ENCODE assay signal across 29 cellular contexts in the genomic region with DNA sequence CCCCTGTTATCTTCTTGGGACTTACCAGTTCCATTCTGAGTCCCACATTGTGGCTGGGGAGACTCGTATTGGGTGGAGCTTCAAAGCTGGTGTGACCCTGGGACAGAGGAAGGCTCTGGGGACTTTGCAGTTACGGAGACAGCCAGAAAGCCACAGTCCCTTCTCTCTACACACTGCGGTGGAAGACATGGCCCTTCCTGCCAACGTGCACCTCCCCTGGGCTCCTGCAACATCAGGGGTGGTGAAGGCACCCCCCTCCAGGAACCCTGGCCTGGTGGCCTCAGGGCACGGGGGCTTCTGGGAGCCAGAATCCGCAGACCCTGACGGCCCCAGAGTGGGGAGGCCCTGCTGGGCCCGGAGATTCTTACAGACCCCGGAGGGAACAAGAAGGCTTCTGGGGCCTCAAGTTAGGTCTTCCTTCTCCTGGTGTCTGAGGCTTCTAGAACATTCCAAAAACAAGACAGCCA.
DNase-seq lines count a peak whose midpoint lies in the region; ATAC-seq, FAIRE-seq and TF ChIP-seq lines count a peak whose summit lies in the region.
"Had no signal": no experiment of that assay in that cellular context is flagged by ENCODE, and none has a peak within 500 bp of the region (broad histone marks: within the 10 kb centered on the region; RNA-seq: fewer than 3 reads in every experiment).

No MANE protein-coding gene starts in this region.

- POLR2A ChIA-PET in activated naive CD8-positive, alpha-beta T cell treated with anti-CD3 and anti-CD28 coated beads, Interleukin-2, amount 10 ng/mL, durations not matched to agents 7 days and 5 days (lab: Charles Lee): no interaction called here
- POLR2A ChIA-PET in H1 (lab: Charles Lee; ENCODE audit: partially characterized antibody): interaction anchor here (0.9 kb wide), 1 partner anchor 42 kb away, joined by 3 read pairs; no protein-coding TSS in a partner anchor

- no peak for TF ChIP-seq EP300 in H1 (IDR thresholded peaks at IDR 0.05; ENCODE audit: borderline replicate concordance in 1 of 2, low read depth in 2 of 2, low read length in 2 of 2)

- peak overlapping the region; percentile 14 for H3K4ac ChIP-seq in H1 (replicated peaks; ENCODE audit: insufficient read length, low read depth, low read length)

- peak overlapping the region; percentile 23; the same call in 1 of the 2 replicates for H2BK20ac ChIP-seq in H1 (ENCODE audit: low read length)

- CTCF ChIA-PET in H1 (lab: Charles Lee; ENCODE audit: partially characterized antibody): interaction anchor here (1.3 kb wide), 1 partner anchor 27 kb away, joined by 3 read pairs; no protein-coding TSS in a partner anchor

- H2BK5ac ChIP-seq in H1 (ENCODE audit: low read depth, low read length): 0 out of 2 replicates have a peak overlapping the region, but pooled peaks have one; percentile 9

- peaks cover 7% of the 10 kb centered on the region for H3K36me3 Mint-ChIP-seq in activated naive CD8-positive, alpha-beta T cell treated with anti-CD3 and anti-CD28 coated beads, Interleukin-2, amount 10 ng/mL, durations not matched to agents 7 days and 5 days
- no peaks in the 10 kb centered on the region for H3K36me3 Mint-ChIP-seq in activated naive CD8-positive, alpha-beta T cell treated with anti-CD3 and anti-CD28 coated beads, Interleukin-2, amount 50 U/mL, for 24 hours (ENCODE audit: low read depth)
- H3K36me3 Mint-ChIP-seq in GM23338 (ENCODE audit: low read depth): peaks cover 16% of the 10 kb centered on the region
- no peaks in the 10 kb centered on the region for H3K36me3 Mint-ChIP-seq in stimulated activated memory B cell treated with anti-CD40 and anti-IgM and Interleukin-4, amounts not matched to agents 10 μg/mL and 1 μg/mL and 100 μg/mL, for 72 hours
- H3K36me3 Mint-ChIP-seq: naive thymus-derived CD8-positive, alpha-beta T cell had no signal

- peaks cover 19% of the 10 kb centered on the region for H3K4me1 ChIP-seq in GM23338 (ENCODE audit: insufficient read depth)
- H3K4me1 ChIP-seq in H1 (replicated peaks in 1 of 4; ENCODE audit: control insufficient read depth in 3 of 4, insufficient read depth in 4 of 4, low read length in 3 of 4): peaks cover 5 to 23% (median 16%) of the 10 kb centered on the region in 4 experiments

- H3K9me3 Mint-ChIP-seq in activated naive CD8-positive, alpha-beta T cell treated with anti-CD3 and anti-CD28 coated beads, Interleukin-2, amount 10 ng/mL, durations not matched to agents 7 days and 5 days: peaks cover 12% of the 10 kb centered on the region
- H3K9me3 Mint-ChIP-seq in activated naive CD8-positive, alpha-beta T cell treated with anti-CD3 and anti-CD28 coated beads, Interleukin-2, amount 50 U/mL, for 24 hours: no peaks in the 10 kb centered on the region
- peaks cover 21% of the 10 kb centered on the region for H3K9me3 Mint-ChIP-seq in GM23338
- H3K9me3 Mint-ChIP-seq in stimulated activated memory B cell treated with anti-CD40 and anti-IgM and Interleukin-4, amounts not matched to agents 10 μg/mL and 1 μg/mL and 100 μg/mL, for 72 hours: no peaks in the 10 kb centered on the region

- H3K4me2 ChIP-seq in GM23338: no peak overlapping the region
- H3K4me2 ChIP-seq in H1 (ENCODE audit: insufficient read depth in 1 of 2, low read depth in 2 of 2, low read length in 2 of 2): no peak overlapping the region

- no peak overlapping the region for H2AK5ac ChIP-seq in H1 (ENCODE audit: low read depth, low read length)

- no peak for DNase-seq in activated naive CD8-positive, alpha-beta T cell treated with anti-CD3 and anti-CD28 coated beads, Interleukin-2, amount 10 ng/mL, durations not matched to agents 7 days and 5 days
- DNase-seq in activated naive CD8-positive, alpha-beta T cell treated with anti-CD3 and anti-CD28 coated beads, Interleukin-2, amount 50 U/mL, for 24 hours: no peak
- no peak for DNase-seq in GM23338 (ENCODE audit: low spot score)
- DNase-seq in H1 (ENCODE audit: low read depth in 1 of 2, low spot score in 2 of 2): no peak
- DNase-seq in left colon: no peak
- DNase-seq: ACHN; activated CD4-positive, alpha-beta T cell treated with anti-CD3 and anti-CD28 coated beads for 48 hours; activated naive CD4-positive, alpha-beta T cell treated with Interleukin-2 at 50 U/mL for 16 hours; body of pancreas; dorsolateral prefrontal cortex; foreskin fibroblast; HCEC 1CT; islet precursor cell; lower lobe of right lung; naive thymus-derived CD8-positive, alpha-beta T cell; NCI-H1436 treated with DMSO at 0.1 percent for 48 hours; NCI-H345; occipital lobe; stimulated activated naive CD4-positive, alpha-beta T cell; WERI-Rb-1 had no signal

- peaks cover 46% of the 10 kb centered on the region for H3K4me1 Mint-ChIP-seq in activated naive CD8-positive, alpha-beta T cell treated with anti-CD3 and anti-CD28 coated beads, Interleukin-2, amount 10 ng/mL, durations not matched to agents 7 days and 5 days
- H3K4me1 Mint-ChIP-seq in activated naive CD8-positive, alpha-beta T cell treated with anti-CD3 and anti-CD28 coated beads, Interleukin-2, amount 50 U/mL, for 24 hours: peaks cover 2% of the 10 kb centered on the region
- H3K4me1 Mint-ChIP-seq in GM23338: peaks cover 34% of the 10 kb centered on the region
- H3K4me1 Mint-ChIP-seq in stimulated activated memory B cell treated with anti-CD40 and anti-IgM and Interleukin-4, amounts not matched to agents 10 μg/mL and 1 μg/mL and 100 μg/mL, for 72 hours: peaks cover 61% of the 10 kb centered on the region

- H3K9me3 ChIP-seq in H1 (ENCODE audit: insufficient read depth in 2 of 2, low read depth in 1 of 2, low read length in 1 of 2): peaks cover 9 to 13% of the 10 kb centered on the region in 2 experiments; a peak in 3 of 4 replicates
- H3K9me3 ChIP-seq: body of pancreas, lower lobe of right lung, SJSA1 had no signal

- H3K27ac Mint-ChIP-seq in activated naive CD8-positive, alpha-beta T cell treated with anti-CD3 and anti-CD28 coated beads, Interleukin-2, amount 10 ng/mL, durations not matched to agents 7 days and 5 days: peak overlapping the region; percentile 91
- no peak overlapping the region for H3K27ac Mint-ChIP-seq in activated naive CD8-positive, alpha-beta T cell treated with anti-CD3 and anti-CD28 coated beads, Interleukin-2, amount 50 U/mL, for 24 hours
- peak overlapping the region; percentile 84; the same call in 1 of the 2 replicates for H3K27ac Mint-ChIP-seq in GM23338
- peak overlapping the region; percentile 65 for H3K27ac Mint-ChIP-seq in stimulated activated memory B cell treated with anti-CD40 and anti-IgM and Interleukin-4, amounts not matched to agents 10 μg/mL and 1 μg/mL and 100 μg/mL, for 72 hours
- H3K27ac Mint-ChIP-seq: B cell had no signal

- TF ChIP-seq CTCF in GM23338 (conservative IDR thresholded peaks at IDR 0.05; ENCODE audit: low read depth in 2 of 2) (no peak), H1 (IDR thresholded peaks at IDR 0.05; ENCODE audit: control extremely low read depth in 1 of 3, insufficient read depth in 1 of 3, low read depth in 1 of 3, low read length in 3 of 3) (no peak)

- FAIRE-seq in H1 (lab: Jason Lieb, UNC): no peak
- FAIRE-seq: endometrium, GM12891, RCC 7860 had no signal

- no peaks in the 10 kb centered on the region for H3K79me1 ChIP-seq in H1 (ENCODE audit: low read depth, low read length)

- H3K23ac ChIP-seq in H1 (ENCODE audit: insufficient read length): no peak overlapping the region

- WGBS in H1 (ENCODE audit: extremely low coverage in 1 of 2, insufficient coverage in 1 of 2, insufficient read length in 1 of 2, insufficient replicate concordance in 2 of 2, low coverage in 1 of 2, low lambda C conversion rate in 2 of 2, missing lambda C conversion rate in 1 of 2), 2 experiments: 88% methylated on average over 9 of the region's 9 CpGs; no CpG with 5 or more reads in 1 of the 2 experiments

- no peak for TF ChIP-seq RAD21 in H1 (IDR thresholded peaks at IDR 0.05 in 1 of 2, conservative IDR thresholded peaks at IDR 0.05 in 1 of 2; ENCODE audit: low read depth in 2 of 2, low read length in 2 of 2)

- H3K18ac ChIP-seq in H1 (ENCODE audit: extremely low read depth, low read length): peak overlapping the region; percentile 25; the same call in 1 of the 2 replicates

- no peaks in the 10 kb centered on the region for H3K23me2 ChIP-seq in H1 (ENCODE audit: low read depth, low read length)

- H3K27me3 Mint-ChIP-seq in activated naive CD8-positive, alpha-beta T cell treated with anti-CD3 and anti-CD28 coated beads, Interleukin-2, amount 10 ng/mL, durations not matched to agents 7 days and 5 days: peaks cover 3% of the 10 kb centered on the region
- H3K27me3 Mint-ChIP-seq in activated naive CD8-positive, alpha-beta T cell treated with anti-CD3 and anti-CD28 coated beads, Interleukin-2, amount 50 U/mL, for 24 hours: peaks cover 7% of the 10 kb centered on the region
- peaks cover 20% of the 10 kb centered on the region for H3K27me3 Mint-ChIP-seq in GM23338 (ENCODE audit: insufficient read depth, low read depth, poor library complexity)
- peaks cover 21% of the 10 kb centered on the region for H3K27me3 Mint-ChIP-seq in stimulated activated memory B cell treated with anti-CD40 and anti-IgM and Interleukin-4, amounts not matched to agents 10 μg/mL and 1 μg/mL and 100 μg/mL, for 72 hours

- H4K20me1 ChIP-seq in GM23338 (replicated peaks; ENCODE audit: insufficient read depth) (no peaks in the 10 kb centered on the region), H1 (replicated peaks in 1 of 2; ENCODE audit: control insufficient read depth in 1 of 2, insufficient read depth in 2 of 2, low read length in 2 of 2) (peaks cover 0 to 1% of the 10 kb centered on the region in 2 experiments)

- H3K14ac ChIP-seq in H1 (ENCODE audit: insufficient read length): no peak overlapping the region

- no peak overlapping the region for H3K4me3 ChIP-seq in GM23338
- no peak overlapping the region for H3K4me3 ChIP-seq in H1 (ENCODE audit: extremely low read depth in 1 of 4, insufficient read depth in 2 of 4, low read depth in 3 of 4, low read length in 4 of 4)
- H3K4me3 ChIP-seq: body of pancreas, dorsolateral prefrontal cortex, esophagus muscularis mucosa, heart left ventricle, lower lobe of right lung, SJSA1 had no signal

- H3K79me2 ChIP-seq in GM23338 (replicated peaks; ENCODE audit: insufficient read depth): no peaks in the 10 kb centered on the region
- no peaks in the 10 kb centered on the region for H3K79me2 ChIP-seq in H1 (ENCODE audit: control insufficient read depth in 1 of 2, insufficient read depth in 2 of 2, low read length in 2 of 2)

- no peak overlapping the region for H2BK15ac ChIP-seq in H1 (ENCODE audit: low read length)

- no peaks in the 10 kb centered on the region for H3K36me3 ChIP-seq in GM23338 (ENCODE audit: insufficient read depth)
- no peaks in the 10 kb centered on the region for H3K36me3 ChIP-seq in H1 (ENCODE audit: control insufficient read depth in 2 of 4, insufficient read depth in 4 of 4, low read length in 3 of 4)
- H3K36me3 ChIP-seq: esophagus muscularis mucosa, heart left ventricle, lower lobe of right lung, SJSA1, WERI-Rb-1 had no signal

- ATAC-seq in activated naive CD8-positive, alpha-beta T cell treated with anti-CD3 and anti-CD28 coated beads, Interleukin-2, amount 10 ng/mL, durations not matched to agents 7 days and 5 days (ENCODE audit: low read depth): peak; percentile 19
- no peak for ATAC-seq in activated naive CD8-positive, alpha-beta T cell treated with anti-CD3 and anti-CD28 coated beads, Interleukin-2, amount 50 U/mL, for 24 hours
- no peak for ATAC-seq in GM23338
- ATAC-seq in stimulated activated memory B cell treated with anti-CD40 and anti-IgM and Interleukin-4, amounts not matched to agents 10 μg/mL and 1 μg/mL and 100 μg/mL, for 72 hours: peak; percentile 61
- no peak for ATAC-seq in left colon
- ATAC-seq in HG03354 (IDR thresholded peaks at IDR 0.05; ENCODE audit: poor library complexity, severe bottlenecking, unreplicated experiment): no peak
- ATAC-seq: body of pancreas; lower lobe of right lung; naive thymus-derived CD8-positive, alpha-beta T cell had no signal

- no peaks in the 10 kb centered on the region for H3F3A ChIP-seq in GM23338 (replicated peaks; ENCODE audit: low read depth)

- H3K9ac ChIP-seq in H1 (replicated peaks in 1 of 4; ENCODE audit: extremely low read depth in 1 of 4, low read depth in 3 of 4, low read length in 3 of 4): no peak overlapping the region

- H4K91ac ChIP-seq in H1 (replicated peaks; ENCODE audit: insufficient read length, low read length): peak overlapping the region; percentile 94

- TF ChIP-seq POLR2A in H1 (IDR thresholded peaks at IDR 0.05; ENCODE audit: control extremely low read depth in 1 of 2, low read depth in 2 of 2, low read length in 2 of 2): no peak

- H3K27ac ChIP-seq in GM23338 (ENCODE audit: low read depth): no peak overlapping the region
- no peak overlapping the region for H3K27ac ChIP-seq in H1 (ENCODE audit: low read depth, low read length)
- H3K27ac ChIP-seq: body of pancreas, dorsolateral prefrontal cortex, esophagus muscularis mucosa, heart left ventricle, lower lobe of right lung, SJSA1, WERI-Rb-1 had no signal

- no peaks in the 10 kb centered on the region for H3K9me2 ChIP-seq in GM23338 (ENCODE audit: insufficient read depth)

- H3K56ac ChIP-seq in H1 (replicated peaks; ENCODE audit: insufficient read length, low read depth, low read length): no peak overlapping the region

- no peak overlapping the region for H2BK12ac ChIP-seq in H1 (ENCODE audit: low read depth, low read length)

- H2AFZ ChIP-seq in GM23338 (peak overlapping the region; percentile 66; the same call in 1 of the 2 replicates), H1 (ENCODE audit: low read length) (no peak overlapping the region)

- H3K27me3 ChIP-seq in GM23338 (ENCODE audit: insufficient read depth): no peaks in the 10 kb centered on the region
- H3K27me3 ChIP-seq in H1 (replicated peaks in 1 of 4; ENCODE audit: control insufficient read depth in 3 of 4, extremely low read depth in 1 of 4, insufficient read depth in 3 of 4, low read length in 3 of 4): no peaks in the 10 kb centered on the region
- H3K27me3 ChIP-seq: body of pancreas, SJSA1 had no signal

- peak overlapping the region; percentile 18; the same call in 1 of the 2 replicates for H4K8ac ChIP-seq in H1 (ENCODE audit: extremely low read depth, insufficient read depth, low read length)

- H3K4me3 Mint-ChIP-seq in activated naive CD8-positive, alpha-beta T cell treated with anti-CD3 and anti-CD28 coated beads, Interleukin-2, amount 10 ng/mL, durations not matched to agents 7 days and 5 days: peak overlapping the region; percentile 66
- H3K4me3 Mint-ChIP-seq in activated naive CD8-positive, alpha-beta T cell treated with anti-CD3 and anti-CD28 coated beads, Interleukin-2, amount 50 U/mL, for 24 hours: no peak overlapping the region
- no peak overlapping the region for H3K4me3 Mint-ChIP-seq in GM23338
- H3K4me3 Mint-ChIP-seq in stimulated activated memory B cell treated with anti-CD40 and anti-IgM and Interleukin-4, amounts not matched to agents 10 μg/mL and 1 μg/mL and 100 μg/mL, for 72 hours: no peak overlapping the region
- H3K4me3 Mint-ChIP-seq: B cell; naive thymus-derived CD8-positive, alpha-beta T cell had no signal

- intact Hi-C loops in left colon (cut with DNase I, micrococcal nuclease): no loop called here

- H4K5ac ChIP-seq in H1 (ENCODE audit: insufficient read length, low read depth, low read length): peak overlapping the region; percentile 35

- H2BK120ac ChIP-seq in H1 (replicated peaks; ENCODE audit: low read depth, low read length): peak overlapping the region; percentile 28

Comparison
In these comparisons a context has a peak if more than half of its experiments do, and no peak if none do; other contexts are left out.
1. ATAC-seq: peak in activated naive CD8-positive, alpha-beta T cell treated with anti-CD3 and anti-CD28 coated beads, Interleukin-2, amount 10 ng/mL, durations not matched to agents 7 days and 5 days (single experiment) and stimulated activated memory B cell treated with anti-CD40 and anti-IgM and Interleukin-4, amounts not matched to agents 10 μg/mL and 1 μg/mL and 100 μg/mL, for 72 hours (single experiment); none in activated naive CD8-positive, alpha-beta T cell treated with anti-CD3 and anti-CD28 coated beads, Interleukin-2, amount 50 U/mL, for 24 hours (single experiment), GM23338 (single experiment), left colon (single experiment) and HG03354 (single experiment).